ENCODE assay signal across 9 cellular contexts in the genomic region with DNA sequence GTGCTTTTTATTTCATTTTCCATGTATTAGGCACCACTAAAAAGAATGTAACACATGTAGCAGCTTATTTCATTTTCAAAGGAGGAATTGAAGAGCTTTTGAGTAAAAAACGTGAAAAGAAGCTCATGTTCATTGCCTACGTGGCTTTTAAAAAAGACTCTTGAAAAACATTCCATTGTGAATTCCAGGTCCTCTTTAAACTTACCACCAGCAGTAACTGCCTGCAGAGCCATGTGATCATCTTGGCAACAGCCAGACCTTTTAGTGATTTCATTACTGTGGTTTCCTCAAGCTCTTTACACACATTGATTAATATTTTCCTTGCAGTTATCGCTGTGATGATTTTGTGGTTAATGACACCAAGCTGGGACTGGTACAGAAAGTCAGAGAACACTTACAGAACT. TPM values are rescaled to one million over a fixed set of nuclear protein-coding genes. Genes with fewer than 3 reads are reported as not detected.
DNase-seq lines count a peak whose midpoint lies in the region; ATAC-seq and TF ChIP-seq lines count a peak whose summit lies in the region.
"Had no signal": no experiment of that assay in that cellular context is flagged by ENCODE, and none has a peak within 500 bp of the region (broad histone marks: within the 10 kb centered on the region; RNA-seq: fewer than 3 reads in every experiment).

No MANE protein-coding gene starts in this region.

- TF ChIP-seq CTCF in mesothelial cell of epicardium (IDR thresholded peaks at IDR 0.05; ENCODE audit: unreplicated experiment) = no peak

- H3K4me3 Mint-ChIP-seq in mesothelial cell of epicardium = peak overlapping the region; percentile 43

- peaks cover 14% of the 10 kb centered on the region for H3K36me3 Mint-ChIP-seq in mesothelial cell of epicardium

- no peak for ATAC-seq in GM18861 (IDR thresholded peaks at IDR 0.05; ENCODE audit: unreplicated experiment)
- ATAC-seq: K562 had no signal

- H3K27ac Mint-ChIP-seq in mesothelial cell of epicardium = peak overlapping the region; percentile 98

- peak; percentile 13 for DNase-seq in DMS79 (lab: John Stamatoyannopoulos, UW)
- peak; percentile 20 for DNase-seq in MV-4-11 (lab: John Stamatoyannopoulos, UW)
- DNase-seq in dermis microvascular lymphatic vessel endothelial cell (ENCODE audit: low read depth in 2 of 2) = peak; percentile 86 to 89
- DNase-seq in mesothelial cell of epicardium (ENCODE audit: low spot score in 2 of 2, unreplicated experiment in 2 of 2) = no peak
- DNase-seq in SIG-M5 (lab: John Stamatoyannopoulos, UW) = no peak
- no peak for DNase-seq in DMS53 (lab: John Stamatoyannopoulos, UW)
- DNase-seq in NCI-H510A treated with DMSO at 0.1 percent for 48 hours (lab: John Stamatoyannopoulos, UW) = no peak

- no peaks in the 10 kb centered on the region for H3K9me3 Mint-ChIP-seq in mesothelial cell of epicardium

- no peaks in the 10 kb centered on the region for H3K27me3 Mint-ChIP-seq in mesothelial cell of epicardium (ENCODE audit: low read depth)

- H3K4me1 Mint-ChIP-seq in mesothelial cell of epicardium = peaks cover 37% of the 10 kb centered on the region

RNA-seq across cellular contexts. Expression of a gene that starts 43.8 kb away (rescaled TPM):
- under 0.01 and 0.13 TPM in 2 replicates for total RNA-seq in dermis microvascular lymphatic vessel endothelial cell
- total RNA-seq in mesothelial cell of epicardium = 0.20 to 0.63 TPM (median 0.55 TPM) in 3 replicates
- total RNA-seq: K562 had no signal

RNA-seq across cellular contexts. Expression of a gene that starts 49.0 kb away (rescaled TPM):
- total RNA-seq in dermis microvascular lymphatic vessel endothelial cell (29.5 and 37.6 TPM in 2 replicates), mesothelial cell of epicardium (65.7 to 72.7 TPM (median 71.7 TPM) in 3 replicates)

Comparison
In these comparisons a context has a peak if more than half of its experiments do, and no peak if none do; other contexts are left out.
1. DNase-seq: peak in DMS79 (single experiment), MV-4-11 (single experiment) and dermis microvascular lymphatic vessel endothelial cell (2 of 2); none in mesothelial cell of epicardium (0 of 2), SIG-M5 (single experiment), DMS53 (single experiment) and NCI-H510A treated with DMSO at 0.1 percent for 48 hours (single experiment).